Comparison of ENCODE assay signal across 9 cellular contexts in genomic region chr1:6466023-6466422, GRCh38. TPM values are rescaled to one million over a fixed set of nuclear protein-coding genes. Genes with fewer than 3 reads are reported as not detected.
DNase-seq lines count a peak whose midpoint lies in the region; ATAC-seq and TF ChIP-seq lines count a peak whose summit lies in the region.
"Had no signal": no experiment of that assay in that cellular context is flagged by ENCODE, and none has a peak within 500 bp of the region (broad histone marks: within the 10 kb centered on the region; RNA-seq: fewer than 3 reads in every experiment).

Gene TNFRSF25, minus strand, starts transcription at chr1:6466173. Its CDS starts 66 bp downstream, at chr1:6466107.

- no peak for TF ChIP-seq POLR2A in GM18505 (IDR thresholded peaks at IDR 0.05; ENCODE audit: borderline replicate concordance, extremely low read depth, insufficient read depth, insufficient read length)

- peak within 1 kb of the TSS; percentile 17 for H3K9ac ChIP-seq in SK-N-MC (ENCODE audit: insufficient read length)

- ATAC-seq in GM18505 (IDR thresholded peaks at IDR 0.05; ENCODE audit: unreplicated experiment) = no peak
- no peak for ATAC-seq in HG03025 (IDR thresholded peaks at IDR 0.05; ENCODE audit: low FRiP score, unreplicated experiment)
- no peak for ATAC-seq in GM18907 (IDR thresholded peaks at IDR 0.05; ENCODE audit: unreplicated experiment)

- DNase-seq in SK-N-MC (ENCODE audit: low read depth, low spot score) (no peak), immature natural killer cell (peak in 2 of 3 donors; percentile 45 to 47), NCI-H69 (lab: John Stamatoyannopoulos, UW) (no peak)
- peak; percentile 42 for DNase-seq in activated T-helper 9 cell treated with anti-CD3 and anti-CD28 coated beads, Interleukin-2, amount 50 U/mL, for 16 hours (ENCODE audit: low read depth)
- DNase-seq in stimulated activated naive CD4-positive, alpha-beta T cell treated with Interleukin-2 at 50 U/mL for 16 hours (lab: John Stamatoyannopoulos, UW) = peak; percentile 58
- DNase-seq: NCI-H1694 had no signal

- H3K4me3 Mint-ChIP-seq in immature natural killer cell = peak within 1 kb of the TSS; percentile 59 to 83 (median 81)

- H3K9me3 Mint-ChIP-seq in immature natural killer cell = no peaks in the 10 kb centered on the region

- peak within 1 kb of the TSS in 4 of 6 donors; percentile 39 to 83 (median 52) for H3K27ac Mint-ChIP-seq in immature natural killer cell

- H3K9me3 ChIP-seq in SK-N-MC (ENCODE audit: low read depth, low read length) = no peaks in the 10 kb centered on the region

- no peak within 1 kb of the TSS for H3K27ac ChIP-seq in SK-N-MC

- peaks cover 0 to 9% (median 3%) of the 10 kb centered on the region in 3 donors for H3K36me3 Mint-ChIP-seq in immature natural killer cell

- no peaks in the 10 kb centered on the region; the same call in 1 of the 2 replicates for H3K36me3 ChIP-seq in SK-N-MC (ENCODE audit: insufficient read depth, low read length)

- H3K4me1 Mint-ChIP-seq in immature natural killer cell = peaks cover 4 to 20% of the 10 kb centered on the region in 2 donors

- H3K27me3 Mint-ChIP-seq in immature natural killer cell (ENCODE audit: low read depth in 3 of 3) = peaks cover 0 to 7% (median 4%) of the 10 kb centered on the region in 3 donors

- peak within 1 kb of the TSS; percentile 59 for H3K4me3 ChIP-seq in SK-N-MC

RNA-seq across cellular contexts. Expression of gene TNFRSF25, which starts in this region (rescaled TPM):
- 10 to 100 TPM in 1 of 3 donors, 1 to 10 TPM in 2; 3.1 to 15.3 (median 9.8) TPM for polyA plus RNA-seq in immature natural killer cell

Comparison
In these comparisons a context has a peak if more than half of its experiments do, and no peak if none do; other contexts are left out.
1. DNase-seq: peak in activated T-helper 9 cell treated with anti-CD3 and anti-CD28 coated beads, Interleukin-2, amount 50 U/mL, for 16 hours (single experiment), immature natural killer cell (2 of 3) and stimulated activated naive CD4-positive, alpha-beta T cell treated with Interleukin-2 at 50 U/mL for 16 hours (single experiment); none in SK-N-MC (single experiment) and NCI-H69 (single experiment).